ENCODE assay signal across 21 cellular contexts in genomic region chr20:35191419-35191818, GRCh38. TPM values are rescaled to one million over a fixed set of nuclear protein-coding genes. Genes with fewer than 3 reads are reported as not detected.
DNase-seq lines count a peak whose midpoint lies in the region; ATAC-seq and TF ChIP-seq lines count a peak whose summit lies in the region.
"Had no signal": no experiment of that assay in that cellular context is flagged by ENCODE, and none has a peak within 500 bp of the region (broad histone marks: within the 10 kb centered on the region; RNA-seq: fewer than 3 reads in every experiment).

No MANE protein-coding gene starts in this region.

- no peaks in the 10 kb centered on the region for H3K27me3 ChIP-seq in right cardiac atrium (ENCODE audit: control insufficient read depth, insufficient read depth)
- H3K27me3 ChIP-seq in right atrium auricular region, result no peaks in the 10 kb centered on the region
- no peaks in the 10 kb centered on the region for H3K27me3 ChIP-seq in tibial nerve
- H3K27me3 ChIP-seq in lower lobe of right lung (ENCODE audit: low read depth), result no peaks in the 10 kb centered on the region

- no peak overlapping the region for H3K4me3 Mint-ChIP-seq in type B pancreatic cell
- H3K4me3 Mint-ChIP-seq: GM23338 had no signal

- H3K9me3 ChIP-seq in right cardiac atrium (ENCODE audit: control insufficient read depth, low read length) (no peaks in the 10 kb centered on the region), right atrium auricular region (peaks cover 2 to 7% of the 10 kb centered on the region in 2 donors), tibial nerve (peaks cover 0 to 10% (median 2%) of the 10 kb centered on the region in 4 donors), lower lobe of right lung (peaks cover 5% of the 10 kb centered on the region)

- no peaks in the 10 kb centered on the region for H3K36me3 Mint-ChIP-seq in type B pancreatic cell

- TF ChIP-seq EP300 in tibial nerve (IDR thresholded peaks at IDR 0.05), result no peak

- H3K27me3 Mint-ChIP-seq in type B pancreatic cell, result no peaks in the 10 kb centered on the region

- H3K4me1 ChIP-seq in right cardiac atrium (ENCODE audit: control insufficient read depth, insufficient read depth, low read length) (no peaks in the 10 kb centered on the region), right atrium auricular region (peaks cover 0 to 18% of the 10 kb centered on the region in 2 donors), tibial nerve (no peaks in the 10 kb centered on the region), lower lobe of right lung (peaks cover 29% of the 10 kb centered on the region)

- ATAC-seq in right cardiac atrium, result peak; percentile 57 to 66
- no peak for ATAC-seq in lower lobe of right lung
- ATAC-seq: GM12878, SK-N-SH treated with all-trans-retinoic acid at 6 μM for 48 hours had no signal

- intact Hi-C loops in right cardiac atrium (cut with DNase I), result no loop called here
- intact Hi-C loops in lower lobe of right lung (cut with DNase I), result no loop called here

- no peaks in the 10 kb centered on the region for H3K4me1 Mint-ChIP-seq in type B pancreatic cell (ENCODE audit: unreplicated experiment)

- H3K36me3 ChIP-seq in right atrium auricular region (no peaks in the 10 kb centered on the region), tibial nerve (no peaks in the 10 kb centered on the region), lower lobe of right lung (no peaks in the 10 kb centered on the region)

- H3K4me3 ChIP-seq in right cardiac atrium (ENCODE audit: low read length), result no peak overlapping the region
- H3K4me3 ChIP-seq in right atrium auricular region, result no peak overlapping the region
- H3K4me3 ChIP-seq in tibial nerve, result no peak overlapping the region
- no peak overlapping the region for H3K4me3 ChIP-seq in lower lobe of right lung
- H3K4me3 ChIP-seq: GM12878, GM23338 had no signal

- H3K27ac ChIP-seq in right cardiac atrium (ENCODE audit: low read length) (no peak overlapping the region), right atrium auricular region (no peak overlapping the region), VCaP (peak overlapping the region; percentile 81), tibial nerve (no peak overlapping the region), lower lobe of right lung (no peak overlapping the region)
- H3K27ac ChIP-seq: C4-2B had no signal

- DNase-seq in right cardiac atrium (no peak), right atrium auricular region (ENCODE audit: low spot score) (no peak), NCI-H2227 treated with DMSO at 0.1 percent for 48 hours (lab: John Stamatoyannopoulos, UW) (peak; percentile 37), type B pancreatic cell (ENCODE audit: extremely low spot score, unreplicated experiment) (peak; percentile 2), tibial nerve (ENCODE audit: low spot score in 2 of 2) (no peak), SW480 (ENCODE audit: low spot score) (no peak), lower lobe of right lung (no peak)
- DNase-seq: ACHN; GDM1; HCEC 1CT; NCI-H1930; NCI-H2171; NCI-H446 treated with DMSO at 0.1 percent for 48 hours; NCI-H69; NK-92 treated with Interleukin-12 subunit alpha and Interleukin-12 subunit beta, amount 100 ng/mL, for 24 hours; SHP77 had no signal

- no peak for TF ChIP-seq POLR2A in tibial nerve (IDR thresholded peaks at IDR 0.05)

- no peak overlapping the region for H3K27ac Mint-ChIP-seq in type B pancreatic cell
- H3K27ac Mint-ChIP-seq: GM23338 had no signal

- H3K9me3 Mint-ChIP-seq in type B pancreatic cell, result peaks cover 2% of the 10 kb centered on the region

- TF ChIP-seq CTCF in right atrium auricular region (IDR thresholded peaks at IDR 0.05), result no peak
- no peak for TF ChIP-seq CTCF in VCaP (conservative IDR thresholded peaks at IDR 0.05)
- TF ChIP-seq CTCF in type B pancreatic cell (conservative IDR thresholded peaks at IDR 0.05), result no peak
- no peak for TF ChIP-seq CTCF in tibial nerve (IDR thresholded peaks at IDR 0.05)
- TF ChIP-seq CTCF in lower lobe of right lung (IDR thresholded peaks at IDR 0.05), result no peak

- 40% methylated on average over 3 of the region's 3 CpGs for WGBS in right cardiac atrium
- 79 to 86% methylated on average over 3 of the region's 3 CpGs for WGBS in tibial nerve, 2 donors

RNA-seq across cellular contexts. Expression of gene PROCR, which starts 19.5 kb away (rescaled TPM):
- total RNA-seq in right cardiac atrium (10 to 100 TPM; 12.9 to 43.7 (median 22.4) TPM), right atrium auricular region (10 to 100 TPM; 37.7 to 51.0 TPM), type B pancreatic cell (ENCODE audit: low replicate concordance) (0.76 and 5.8 TPM in 2 replicates), tibial nerve (100 to 1,000 TPM in 2 of 4 donors, 10 to 100 TPM in 2; 40.9 to 132 (median 94.6) TPM), lower lobe of right lung (15.7 TPM)
- polyA plus RNA-seq in right cardiac atrium, result 28.0 TPM

RNA-seq across cellular contexts. Expression of gene MMP24, which starts 35.1 kb away (rescaled TPM):
- total RNA-seq in right cardiac atrium (under 1 TPM; 0.39 to 0.48 (median 0.44) TPM), right atrium auricular region (1 to 10 TPM; 2.2 to 3.8 TPM), type B pancreatic cell (ENCODE audit: low replicate concordance) (2.2 and 2.6 TPM in 2 replicates), tibial nerve (under 1 TPM in 3 of 4 donors, not detected in 1; 0.21 to 0.78 (median 0.66) TPM), lower lobe of right lung (5.3 TPM)
- 0.27 TPM for polyA plus RNA-seq in right cardiac atrium
- total RNA-seq: GM12878 had no signal

RNA-seq across cellular contexts. Expression of gene EDEM2, which starts 44.3 kb away (rescaled TPM):
- total RNA-seq in right cardiac atrium (10 to 100 TPM; 15.1 to 25.9 (median 15.4) TPM), right atrium auricular region (10 to 100 TPM; 13.8 to 16.1 TPM), type B pancreatic cell (ENCODE audit: low replicate concordance) (27.3 and 33.1 TPM in 2 replicates), tibial nerve (10 to 100 TPM; 19.6 to 29.7 (median 25.2) TPM), lower lobe of right lung (45.4 TPM)
- 11.8 TPM for polyA plus RNA-seq in right cardiac atrium

Comparison
In these comparisons a context has a peak if more than half of its experiments do, and no peak if none do; other contexts are left out.
1. ATAC-seq: peak in right cardiac atrium (2 of 2); none in lower lobe of right lung (0 of 2).
2. DNase-seq: peak in NCI-H2227 treated with DMSO at 0.1 percent for 48 hours (single experiment) and type B pancreatic cell (single experiment); none in right cardiac atrium (0 of 3), right atrium auricular region (single experiment), tibial nerve (0 of 2), SW480 (single experiment) and lower lobe of right lung (single experiment).